ENCODE assay signal across 17 cellular contexts in genomic region chr1:179870870-179871269, GRCh38. TPM values are rescaled to one million over a fixed set of nuclear protein-coding genes. Genes with fewer than 3 reads are reported as not detected.
DNase-seq lines count a peak whose midpoint lies in the region; ATAC-seq and TF ChIP-seq lines count a peak whose summit lies in the region.
"Had no signal": no experiment of that assay in that cellular context is flagged by ENCODE, and none has a peak within 500 bp of the region (broad histone marks: within the 10 kb centered on the region; RNA-seq: fewer than 3 reads in every experiment).

No MANE protein-coding gene starts in this region.

- H3K4me1 Mint-ChIP-seq in type B pancreatic cell (ENCODE audit: unreplicated experiment) = peaks cover 24% of the 10 kb centered on the region

- peaks cover 39% of the 10 kb centered on the region for H3K36me3 Mint-ChIP-seq in type B pancreatic cell

- ATAC-seq in left ventricle myocardium superior (peak; percentile 55), Right ventricle myocardium inferior (no peak), HG03354 (IDR thresholded peaks at IDR 0.05; ENCODE audit: poor library complexity, severe bottlenecking, unreplicated experiment) (no peak)

- H3K4me3 Mint-ChIP-seq in type B pancreatic cell = no peak overlapping the region
- H3K4me3 Mint-ChIP-seq: CD8-positive, alpha-beta memory T cell; HFFc6 had no signal

- no peak for TF ChIP-seq CTCF in type B pancreatic cell (conservative IDR thresholded peaks at IDR 0.05)

- intact Hi-C loops in left ventricle myocardium superior (cut with micrococcal nuclease) (no loop called here), Right ventricle myocardium inferior (cut with DNase I) (no loop called here)

- H3K27ac Mint-ChIP-seq in type B pancreatic cell = peak overlapping the region; percentile 46

- H3K9me3 Mint-ChIP-seq in type B pancreatic cell = no peaks in the 10 kb centered on the region
- H3K9me3 Mint-ChIP-seq: CD8-positive, alpha-beta memory T cell; HFFc6 had no signal

- H3K27me3 Mint-ChIP-seq in type B pancreatic cell = no peaks in the 10 kb centered on the region
- H3K27me3 Mint-ChIP-seq: CD8-positive, alpha-beta memory T cell had no signal

- DNase-seq in left ventricle myocardium superior = no peak
- DNase-seq in Right ventricle myocardium inferior (ENCODE audit: missing footprints) = no peak
- peak; percentile 46 to 49 for DNase-seq in NCI-H187 (lab: John Stamatoyannopoulos, UW)
- DNase-seq in NCI-H69 (lab: John Stamatoyannopoulos, UW) = peak; percentile 57
- no peak for DNase-seq in type B pancreatic cell (ENCODE audit: extremely low spot score, unreplicated experiment)
- DNase-seq in mucosa of gallbladder (ENCODE audit: low spot score) = no peak
- no peak for DNase-seq in activated CD4-positive, alpha-beta T cell treated with anti-CD3 and anti-CD28 coated beads, Interleukin-2, amount 50 U/mL, for 1 hour
- DNase-seq: ACHN; C1 segment of cervical spinal cord; CD8-positive, alpha-beta memory T cell; DMS53; HFFc6; KG1; NCI-H1930; PC-9; T-helper 2 cell had no signal

RNA-seq across cellular contexts. Expression of gene TOR1AIP2, which starts 6.7 kb away (rescaled TPM):
- 47.4 TPM for total RNA-seq in left ventricle myocardium superior
- 48.8 TPM for total RNA-seq in Right ventricle myocardium inferior
- total RNA-seq in type B pancreatic cell (ENCODE audit: low replicate concordance) = 90.6 and 124 TPM in 2 replicates
- 99.8 TPM for total RNA-seq in mucosa of gallbladder

RNA-seq across cellular contexts. Expression of gene TOR1AIP1, which starts 11.2 kb away (rescaled TPM):
- total RNA-seq in left ventricle myocardium superior = 43.4 TPM
- total RNA-seq in Right ventricle myocardium inferior = 41.9 TPM
- total RNA-seq in type B pancreatic cell (ENCODE audit: low replicate concordance) = 22.7 and 25.8 TPM in 2 replicates
- 56.3 TPM for total RNA-seq in mucosa of gallbladder

Comparison
In these comparisons a context has a peak if more than half of its experiments do, and no peak if none do; other contexts are left out.
1. DNase-seq: peak in NCI-H187 (2 of 2) and NCI-H69 (single experiment); none in left ventricle myocardium superior (single experiment), Right ventricle myocardium inferior (single experiment), type B pancreatic cell (single experiment), mucosa of gallbladder (single experiment) and activated CD4-positive, alpha-beta T cell treated with anti-CD3 and anti-CD28 coated beads, Interleukin-2, amount 50 U/mL, for 1 hour (single experiment).